8 cellular contexts compared by ENCODE assay signal in the genomic region with DNA sequence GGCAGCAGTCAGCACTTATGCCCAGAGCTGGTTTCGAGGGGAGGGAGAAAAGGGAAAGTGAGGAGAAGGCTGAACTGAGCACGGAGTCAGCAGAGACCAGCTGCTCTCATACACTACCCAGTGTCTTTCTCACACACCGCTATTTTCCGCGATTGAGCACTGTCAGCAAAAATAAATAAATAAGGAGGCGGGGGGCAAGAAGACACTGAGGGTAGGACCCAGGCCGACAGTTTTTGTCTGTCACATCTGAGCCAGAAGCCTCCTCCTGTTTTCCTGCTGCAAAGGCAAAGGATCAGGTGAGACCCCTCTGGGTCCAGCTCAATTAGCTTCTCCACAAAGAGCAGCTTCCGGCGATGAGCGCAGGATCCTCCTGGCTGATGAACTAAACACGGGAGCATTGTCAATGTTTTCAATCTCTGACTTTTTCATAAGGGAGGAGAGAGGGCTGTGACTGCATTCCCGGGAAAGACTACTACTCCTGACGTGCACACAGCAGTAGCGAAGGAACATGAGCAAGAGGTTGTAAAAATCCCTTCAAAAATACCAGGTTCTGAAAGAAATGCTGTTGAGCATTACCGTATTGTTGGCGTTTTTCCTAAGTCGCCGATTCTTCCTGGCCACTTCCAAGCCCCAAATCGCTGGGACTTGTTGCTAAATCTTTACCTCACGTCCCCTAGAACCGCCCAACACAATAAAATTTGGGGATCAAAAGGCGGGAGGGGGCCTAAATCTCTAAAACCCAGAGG. TPM values are rescaled to one million over a fixed set of nuclear protein-coding genes. Genes with fewer than 3 reads are reported as not detected.
DNase-seq lines count a peak whose midpoint lies in the region; ATAC-seq and TF ChIP-seq lines count a peak whose summit lies in the region.

No MANE protein-coding gene starts in this region.

- no peaks in the 10 kb centered on the region for H3K36me3 Mint-ChIP-seq in MCF 10A (ENCODE audit: insufficient read depth, unreplicated experiment)

- H3K4me1 ChIP-seq in testis, result no peaks in the 10 kb centered on the region
- peaks cover 17% of the 10 kb centered on the region for H3K4me1 ChIP-seq in body of pancreas

- peak overlapping the region; percentile 72 for H3K4me3 Mint-ChIP-seq in MCF 10A (ENCODE audit: unreplicated experiment)

- no peak for ATAC-seq in body of pancreas

- H3K27me3 ChIP-seq in testis (no peaks in the 10 kb centered on the region), body of pancreas (peaks cover 3 to 14% of the 10 kb centered on the region in 2 donors)

- DNase-seq in NCI-H82 (lab: John Stamatoyannopoulos, UW), result peak; percentile 33
- DNase-seq in NCI-H82 treated with DMSO at 0.1 percent for 48 hours (lab: John Stamatoyannopoulos, UW; ENCODE audit: unreplicated experiment), result no peak
- DNase-seq in NCI-H345 (lab: John Stamatoyannopoulos, UW), result peak; percentile 49
- no peak for DNase-seq in MCF 10A (ENCODE audit: unreplicated experiment)
- DNase-seq in kidney tubule cell (ENCODE audit: low spot score), result peak; percentile 22
- DNase-seq in testis, result peak; percentile 48
- DNase-seq in NCI-H1048 (lab: John Stamatoyannopoulos, UW), result no peak
- DNase-seq in body of pancreas, result no peak

- H3K4me3 ChIP-seq in testis (peak overlapping the region; percentile 64 to 74), body of pancreas (no peak overlapping the region)

- H3K4me1 Mint-ChIP-seq in MCF 10A (ENCODE audit: insufficient read depth, unreplicated experiment), result peaks cover 5% of the 10 kb centered on the region

- intact Hi-C loops in MCF 10A (cut with micrococcal nuclease), result loop anchor here (10.0 kb wide), 1 partner anchor 129 kb away; no protein-coding TSS in a partner anchor
- intact Hi-C loops in testis (cut with DNase I; ENCODE audit: low total_unique reads), result no loop called here
- intact Hi-C loops in body of pancreas (cut with DNase I), result no loop called here

- POLR2A ChIA-PET in MCF 10A (lab: Yijun Ruan, JAX), result interaction anchor here (0.6 to 2.5 kb wide), 7 partner anchors 10 to 234 kb away, joined by 3 to 12 read pairs (median 4); a partner anchor contains a TSS

- H3K9me3 ChIP-seq in testis (no peaks in the 10 kb centered on the region), body of pancreas (no peaks in the 10 kb centered on the region)

- no peak overlapping the region for H3K27ac Mint-ChIP-seq in MCF 10A (ENCODE audit: low read depth, unreplicated experiment)

- no TSS peak for BruUV-seq in MCF 10A (replicated peaks; lab: Mats Ljungman, UMichigan)

- H3K27me3 Mint-ChIP-seq in MCF 10A (ENCODE audit: insufficient read depth, unreplicated experiment), result no peaks in the 10 kb centered on the region

- H3K27ac ChIP-seq in testis (no peak overlapping the region), body of pancreas (no peak overlapping the region)

- CTCF ChIA-PET in MCF 10A (lab: Yijun Ruan, JAX), result interaction anchor here (0.5 to 1.4 kb wide), 4 partner anchors 11 to 220 kb away, joined by 3 to 5 read pairs (median 3); no protein-coding TSS in a partner anchor

- no peak for TF ChIP-seq POLR2A in testis (IDR thresholded peaks at IDR 0.05)
- TF ChIP-seq POLR2A in body of pancreas (IDR thresholded peaks at IDR 0.05), result no peak

- WGBS in testis, 2 donors, result 5 to 10% methylated on average over 22 of the region's 22 CpGs
- WGBS in body of pancreas, 2 donors, result 7 to 17% methylated on average over 20 to 22 of the region's 22 CpGs

- H3K9me3 Mint-ChIP-seq in MCF 10A (ENCODE audit: unreplicated experiment), result no peaks in the 10 kb centered on the region

- no peaks in the 10 kb centered on the region for H3K36me3 ChIP-seq in testis (ENCODE audit: low read depth, missing control alignments)
- H3K36me3 ChIP-seq in body of pancreas (replicated peaks in 1 of 2; ENCODE audit: insufficient read depth in 1 of 2, low read depth in 2 of 2), result no peaks in the 10 kb centered on the region

- TF ChIP-seq CTCF in MCF 10A (IDR thresholded peaks at IDR 0.05; ENCODE audit: unreplicated experiment) (no peak), testis (IDR thresholded peaks at IDR 0.05) (no peak), body of pancreas (IDR thresholded peaks at IDR 0.05) (no peak)

RNA-seq across cellular contexts. Expression of a gene that starts 1.2 kb away (rescaled TPM):
- total RNA-seq in MCF 10A (2022), result 0.71 and 0.98 TPM in 2 replicates
- total RNA-seq in testis, result 10 to 100 TPM; 10.5 to 10.6 TPM
- polyA plus RNA-seq in testis (ENCODE audit: insufficient read depth, low read depth, low replicate concordance), result 12.3 TPM
- 1 to 10 TPM in 1 of 2 donors, not detected in 1; 1.3 TPM for total RNA-seq in body of pancreas

Comparison
In these comparisons a context has a peak if more than half of its experiments do, and no peak if none do; other contexts are left out.
1. DNase-seq: peak in NCI-H82 (single experiment), NCI-H345 (single experiment), kidney tubule cell (single experiment) and testis (single experiment); none in NCI-H82 treated with DMSO at 0.1 percent for 48 hours (single experiment), MCF 10A (single experiment), NCI-H1048 (single experiment) and body of pancreas (0 of 4).
2. H3K4me3 ChIP-seq: peak in testis (2 of 2); none in body of pancreas (0 of 2).